Comparison of ENCODE assay signal across 1 cellular context in genomic region chr7:76302299-76303056, GRCh38.
TF ChIP-seq lines count a peak whose summit lies in the region.

Gene HSPB1 (plus strand): TSS chr7:76302673. CDS start chr7:76302713, 40 bp downstream.

TF ChIP-seq in K562, 482 proteins besides CTCF, POLR2A, EP300 and RAD21 (continued from another document and continues in another):
- TF ChIP-seq CHD4 (IDR thresholded peaks at IDR 0.05; ENCODE audit: insufficient read depth, insufficient replicate concordance, low read depth, low read length, poor library complexity, severe bottlenecking) (peak; percentile 86), ZNF165 (CRISPR knock-in tag; IDR thresholded peaks at IDR 0.05; ENCODE audit: borderline replicate concordance) (0 out of 2 replicates have a peak, but pooled peaks have one; percentile 47), ZNF311 (CRISPR knock-in tag; IDR thresholded peaks at IDR 0.05) (0 out of 2 replicates have a peak, but pooled peaks have one; percentile 24), HIVEP1 (CRISPR knock-in tag; IDR thresholded peaks at IDR 0.05) (peak; percentile 74; the same call in 1 of the 2 replicates), DPF2 (IDR thresholded peaks at IDR 0.05) (peak; percentile 65; the same call in 1 of the 2 replicates), CHD2 (IDR thresholded peaks at IDR 0.05; ENCODE audit: low read depth, low read length) (peak; percentile 40), ZBTB7A (IDR thresholded peaks at IDR 0.05; ENCODE audit: borderline replicate concordance, control insufficient read depth, low read depth, low read length) (peak; percentile 88; the same call in 1 of the 2 replicates), PRDM10 (IDR thresholded peaks at IDR 0.05; ENCODE audit: partially characterized antibody) (peak; percentile 41), ZMIZ1 (IDR thresholded peaks at IDR 0.05; ENCODE audit: low read depth in 2 of 2, low read length in 2 of 2) (peak in 1 of 2 experiments; percentile 10; a peak in 1 of 4 replicates), HNRNPUL1 (IDR thresholded peaks at IDR 0.05; ENCODE audit: low read length) (no peak), ZNF23 (CRISPR knock-in tag; IDR thresholded peaks at IDR 0.05) (0 out of 2 replicates have a peak, but pooled peaks have one; percentile 46), ELF2 (CRISPR knock-in tag; IDR thresholded peaks at IDR 0.05) (peak; percentile 52), FOSL1 (tag; conservative IDR thresholded peaks at IDR 0.05) (0 out of 2 replicates have a peak, but pooled peaks have one; percentile 8), SIN3A (IDR thresholded peaks at IDR 0.05; ENCODE audit: borderline replicate concordance in 2 of 2, control insufficient read depth in 1 of 2, low read depth in 2 of 2, low read length in 2 of 2) (peak in 1 of 2 experiments; percentile 3; a peak in 2 of 4 replicates), ID3 (CRISPR knock-in tag; IDR thresholded peaks at IDR 0.05) (no peak), ID3 (tag; IDR thresholded peaks at IDR 0.05) (0 out of 2 replicates have a peak, but pooled peaks have one; percentile 57), CBX1 (IDR thresholded peaks at IDR 0.05; ENCODE audit: low read depth) (0 out of 2 replicates have a peak, but pooled peaks have one; percentile 9), TEAD2 (tag; IDR thresholded peaks at IDR 0.05) (no peak), TEAD4 (IDR thresholded peaks at IDR 0.05; ENCODE audit: low read length) (peak; percentile 39; the same call in 1 of the 2 replicates), TEAD4 (CRISPR knock-in tag; IDR thresholded peaks at IDR 0.05; ENCODE audit: borderline replicate concordance) (no peak), HDAC1 (IDR thresholded peaks at IDR 0.05) (peak in 1 of 2 experiments; percentile 44; a peak in 1 of 4 replicates), ZNF274 (IDR thresholded peaks at IDR 0.05; ENCODE audit: borderline replicate concordance, low read depth, low read length) (no peak), ZNF143 (CRISPR knock-in tag; IDR thresholded peaks at IDR 0.05) (no peak), LCOR (CRISPR knock-in tag; IDR thresholded peaks at IDR 0.05) (peak; percentile 33; the same call in 1 of the 2 replicates), NKRF (IDR thresholded peaks at IDR 0.05; ENCODE audit: borderline replicate concordance) (0 out of 2 replicates have a peak, but pooled peaks have one; percentile 49), NR4A1 (CRISPR knock-in tag; IDR thresholded peaks at IDR 0.05) (0 out of 2 replicates have a peak, but pooled peaks have one; percentile 58), NR4A1 (tag; IDR thresholded peaks at IDR 0.05) (no peak; the same call in 1 of the 2 replicates), HMG20A (CRISPR knock-in tag; conservative IDR thresholded peaks at IDR 0.05) (no peak), MEIS2 (IDR thresholded peaks at IDR 0.05; ENCODE audit: partially characterized antibody) (peak; percentile 7), PML (IDR thresholded peaks at IDR 0.05; ENCODE audit: low read length) (peak; percentile 69; the same call in 1 of the 2 replicates), ZNF280A (IDR thresholded peaks at IDR 0.05; ENCODE audit: low read depth, partially characterized antibody) (no peak), JUND (IDR thresholded peaks at IDR 0.05; ENCODE audit: borderline replicate concordance, low read depth, low read length) (peak; percentile 17; the same call in 1 of the 2 replicates), JUND (tag; IDR thresholded peaks at IDR 0.05; ENCODE audit: borderline replicate concordance, low read depth, low read length) (peak; percentile 23; the same call in 1 of the 3 replicates), ZNF57 (CRISPR knock-in tag; IDR thresholded peaks at IDR 0.05) (no peak), ZHX1 (conservative IDR thresholded peaks at IDR 0.05; ENCODE audit: low read length) (no peak), ATF6 (CRISPR knock-in tag; IDR thresholded peaks at IDR 0.05) (peak; percentile 78; the same call in 1 of the 2 replicates), ZSCAN29 (IDR thresholded peaks at IDR 0.05) (peak; percentile 91), ZFX (CRISPR knock-in tag; IDR thresholded peaks at IDR 0.05) (peak; percentile 76), MAZ (CRISPR knock-in tag; conservative IDR thresholded peaks at IDR 0.05 in 1 of 2, IDR thresholded peaks at IDR 0.05 in 1 of 2) (peak; percentile 90 to 91), E2F6 (IDR thresholded peaks at IDR 0.05; ENCODE audit: borderline replicate concordance in 1 of 2, extremely low read depth in 1 of 2, insufficient read depth in 1 of 2, insufficient read length in 1 of 2, low read depth in 1 of 2, low read length in 1 of 2, poor library complexity in 1 of 2, severe bottlenecking in 1 of 2) (peak; percentile 34 to 77), ELF4 (CRISPR knock-in tag; IDR thresholded peaks at IDR 0.05) (0 out of 2 replicates have a peak, but pooled peaks have one; percentile 44), TBL1XR1 (IDR thresholded peaks at IDR 0.05; ENCODE audit: low read length in 2 of 2) (peak; percentile 14 to 70; a peak in 3 of 4 replicates)
